Comparison of ENCODE assay signal across 12 cellular contexts in genomic region chr2:145764631-145765030, GRCh38.
DNase-seq lines count a peak whose midpoint lies in the region; ATAC-seq and TF ChIP-seq lines count a peak whose summit lies in the region.
"Had no signal": no experiment of that assay in that cellular context is flagged by ENCODE, and none has a peak within 500 bp of the region (broad histone marks: within the 10 kb centered on the region; RNA-seq: fewer than 3 reads in every experiment).

No MANE protein-coding gene starts in this region.

- H3K27me3 ChIP-seq in aorta (ENCODE audit: control insufficient read depth in 1 of 2, insufficient read depth in 2 of 2, low read length in 1 of 2) = no peaks in the 10 kb centered on the region

- H3K4me3 ChIP-seq in skeletal muscle cell (ENCODE audit: low read depth, low read length) (no peak overlapping the region), aorta (ENCODE audit: low read length in 2 of 2) (no peak overlapping the region)
- H3K4me3 ChIP-seq: sigmoid colon had no signal

- no peak for ATAC-seq in aorta (ENCODE audit: low FRiP score)
- ATAC-seq: Panc1 had no signal

- no peak overlapping the region for H3K27ac ChIP-seq in aorta (ENCODE audit: low read depth in 1 of 2, low read length in 2 of 2)
- H3K27ac ChIP-seq: sigmoid colon had no signal

- intact Hi-C loops in aorta (cut with DNase I) = no loop called here

- CTCF ChIA-PET in HEK293T (lab: Yijun Ruan, JAX) = interaction anchor here (1.3 kb wide), 1 partner anchor 12 kb away, joined by 3 read pairs; no protein-coding TSS in a partner anchor

- H3K4me1 ChIP-seq in aorta (ENCODE audit: control insufficient read depth in 1 of 2, insufficient read depth in 2 of 2, low read length in 2 of 2) = peaks cover 0 to 3% of the 10 kb centered on the region in 2 donors
- H3K4me1 ChIP-seq: sigmoid colon had no signal

- DNase-seq in HEK293T (ENCODE audit: extremely low spot score) (peak; percentile 35), NCI-H2171 (lab: John Stamatoyannopoulos, UW) (peak; percentile 96), fibroblast of gingiva (ENCODE audit: low read depth) (peak; percentile 79), skeletal muscle cell (ENCODE audit: low read depth) (peak; percentile 82), aorta (no peak), HT-29 (ENCODE audit: low spot score) (no peak), activated gamma-delta T cell treated with Interleukin-2 at 50 U/mL for 16 hours (no peak), CD1c-positive myeloid dendritic cell (ENCODE audit: extremely low spot score) (no peak)
- DNase-seq: activated naive CD4-positive, alpha-beta T cell treated with anti-CD3 and anti-CD28 coated beads, Interleukin-2, amount 50 U/mL, for 16 hours; sigmoid colon; T-helper 9 cell had no signal

- H3K9me3 ChIP-seq in aorta (ENCODE audit: control insufficient read depth, low read length) = no peaks in the 10 kb centered on the region
- H3K9me3 ChIP-seq: sigmoid colon had no signal

- H3K36me3 ChIP-seq in aorta (ENCODE audit: control insufficient read depth in 1 of 2, insufficient read depth in 2 of 2, low read length in 1 of 2) = no peaks in the 10 kb centered on the region
- H3K36me3 ChIP-seq: sigmoid colon had no signal

- 72 to 73% methylated on average over 6 of the region's 6 CpGs for WGBS in aorta, 2 donors

- POLR2A ChIA-PET in HEK293T (lab: Yijun Ruan, JAX) = no interaction called here

TF ChIP-seq in HEK293T, 16 proteins besides CTCF, POLR2A, EP300 and RAD21:
- no peak for TF ChIP-seq NFRKB (IDR thresholded peaks at IDR 0.05)
- TF ChIP-seq FOXK2 (IDR thresholded peaks at IDR 0.05) = no peak
- no peak for TF ChIP-seq BHLHE40 (IDR thresholded peaks at IDR 0.05; ENCODE audit: borderline replicate concordance)
- TF ChIP-seq LEF1 (IDR thresholded peaks at IDR 0.05; ENCODE audit: borderline replicate concordance) = no peak
- TF ChIP-seq ZNF384 (IDR thresholded peaks at IDR 0.05) = no peak
- no peak for TF ChIP-seq HDGF (IDR thresholded peaks at IDR 0.05; ENCODE audit: borderline replicate concordance)
- TF ChIP-seq L3MBTL2 (conservative IDR thresholded peaks at IDR 0.05) = no peak
- no peak for TF ChIP-seq TARDBP (IDR thresholded peaks at IDR 0.05)
- no peak for TF ChIP-seq PKNOX1 (IDR thresholded peaks at IDR 0.05)
- TF ChIP-seq SP1 (IDR thresholded peaks at IDR 0.05) = no peak
- TF ChIP-seq FOXA1 (IDR thresholded peaks at IDR 0.05) = no peak
- no peak for TF ChIP-seq FOXM1 (IDR thresholded peaks at IDR 0.05; ENCODE audit: borderline replicate concordance)
- TF ChIP-seq ARNT (IDR thresholded peaks at IDR 0.05) = no peak
- TF ChIP-seq SUZ12 (IDR thresholded peaks at IDR 0.05) = no peak
- no peak for TF ChIP-seq ELF4 (IDR thresholded peaks at IDR 0.05)

Comparison
In these comparisons a context has a peak if more than half of its experiments do, and no peak if none do; other contexts are left out.
1. DNase-seq: peak in HEK293T (single experiment), NCI-H2171 (single experiment), fibroblast of gingiva (single experiment) and skeletal muscle cell (single experiment); none in aorta (0 of 2), HT-29 (single experiment), activated gamma-delta T cell treated with Interleukin-2 at 50 U/mL for 16 hours (single experiment) and CD1c-positive myeloid dendritic cell (single experiment).